29 cellular contexts compared by ENCODE assay signal in genomic region chr4:3365871-3366842, GRCh38.
DNase-seq lines count a peak whose midpoint lies in the region; ATAC-seq and TF ChIP-seq lines count a peak whose summit lies in the region.
"Had no signal": no experiment of that assay in that cellular context is flagged by ENCODE, and none has a peak within 500 bp of the region (broad histone marks: within the 10 kb centered on the region; RNA-seq: fewer than 3 reads in every experiment).

No MANE protein-coding gene starts in this region.

- WGBS in lung, 2 donors, result 93 to 94% methylated on average over 30 of the region's 30 CpGs

- DNase-seq in right atrium auricular region (ENCODE audit: low spot score), result peak; percentile 49
- DNase-seq in Right ventricle myocardium superior, result no peak
- DNase-seq in lung (ENCODE audit: low spot score), result peak; percentile 25
- DNase-seq in T1000 (lab: John Stamatoyannopoulos, UW), result no peak
- no peak for DNase-seq in RPMI8226
- no peak for DNase-seq in GOT3 (lab: John Stamatoyannopoulos, UW)
- DNase-seq in posterior vena cava (ENCODE audit: low spot score), result no peak
- DNase-seq: activated CD4-positive, alpha-beta memory T cell treated with anti-CD3 and anti-CD28 coated beads, Interleukin-2, amount 10 ng/mL, durations not matched to agents 7 days and 5 days; activated effector memory CD4-positive, alpha-beta T cell treated with anti-CD3 and anti-CD28 coated beads, Interleukin-2, amount 50 U/mL, for 16 hours; activated T-cell treated with anti-CD3 and anti-CD28 coated beads, Interleukin-2, amount 50 U/mL, for 1 hour; dorsolateral prefrontal cortex; IMR-90; lower lobe of right lung; NCI-H1092; NCI-H1694 treated with DMSO at 0.1 percent for 48 hours; NCI-H2171 treated with DMSO at 0.1 percent for 48 hours; NCI-H524 treated with DMSO at 0.1 percent for 48 hours; NK-92 treated with Interleukin-12 subunit alpha and Interleukin-12 subunit beta, amount 100 ng/mL, for 24 hours; PC-9; SIG-M5; thyroid gland had no signal

- no peak overlapping the region for H3K4me3 ChIP-seq in right atrium auricular region
- no peak overlapping the region for H3K4me3 ChIP-seq in lung
- H3K4me3 ChIP-seq: dorsolateral prefrontal cortex, GM23338, lower lobe of right lung, neural progenitor cell, PC-9, thyroid gland had no signal

- H3K27ac Mint-ChIP-seq in dendritic cell treated with granulocyte-macrophage colony-stimulating factor and Interleukin-4, amounts not matched to agents 40 ng/mL and 50 ng/mL, for 4 days, result peak overlapping the region; percentile 14
- H3K27ac Mint-ChIP-seq: activated CD4-positive, alpha-beta memory T cell treated with anti-CD3 and anti-CD28 coated beads, Interleukin-2, amount 10 ng/mL, durations not matched to agents 7 days and 5 days; B cell; GM23338; neural progenitor cell; progenitor cell of endocrine pancreas; stimulated activated naive CD8-positive, alpha-beta T cell treated with anti-CD3 and anti-CD28 coated beads, Interleukin-15, Interleukin-2, amounts not matched to agents 100 ng/mL and 50 ng/mL, for 24 hours had no signal

- H3K27ac ChIP-seq in right atrium auricular region (no peak overlapping the region), lung (ENCODE audit: low read depth in 1 of 2, low read length in 1 of 2) (no peak overlapping the region)
- H3K27ac ChIP-seq: lower lobe of right lung, neural progenitor cell, PC-9, thyroid gland had no signal

- intact Hi-C loops in Right ventricle myocardium superior (cut with DNase I), result no loop called here
- intact Hi-C loops in dendritic cell treated with granulocyte-macrophage colony-stimulating factor and Interleukin-4, amounts not matched to agents 40 ng/mL and 50 ng/mL, for 4 days (cut with micrococcal nuclease), result no loop called here
- intact Hi-C loops in posterior vena cava (cut with DNase I), result no loop called here

- H3K9me3 ChIP-seq in right atrium auricular region (no peaks in the 10 kb centered on the region), lung (ENCODE audit: control insufficient read depth in 2 of 2, insufficient read depth in 1 of 2, low read length in 1 of 2) (no peaks in the 10 kb centered on the region)
- H3K9me3 ChIP-seq: lower lobe of right lung, thyroid gland had no signal

- H3K4me1 ChIP-seq in right atrium auricular region (peaks cover 0 to 26% of the 10 kb centered on the region in 2 donors), lung (ENCODE audit: control insufficient read depth in 2 of 2, insufficient read depth in 2 of 2, low read length in 2 of 2) (peaks cover 10 to 20% of the 10 kb centered on the region in 2 donors)

- H3K4me1 Mint-ChIP-seq in dendritic cell treated with granulocyte-macrophage colony-stimulating factor and Interleukin-4, amounts not matched to agents 40 ng/mL and 50 ng/mL, for 4 days (ENCODE audit: low read depth), result peaks cover 69% of the 10 kb centered on the region

- TF ChIP-seq CTCF in right atrium auricular region (IDR thresholded peaks at IDR 0.05) (no peak), lung (IDR thresholded peaks at IDR 0.05; ENCODE audit: control extremely low read depth, extremely low read depth) (no peak)

- no peaks in the 10 kb centered on the region for H3K36me3 Mint-ChIP-seq in dendritic cell treated with granulocyte-macrophage colony-stimulating factor and Interleukin-4, amounts not matched to agents 40 ng/mL and 50 ng/mL, for 4 days (ENCODE audit: low read depth)
- H3K36me3 Mint-ChIP-seq: neural progenitor cell had no signal

- ATAC-seq in Right ventricle myocardium superior (ENCODE audit: poor library complexity) (no peak), lung (ENCODE audit: insufficient read depth, low FRiP score) (no peak)
- ATAC-seq: activated CD4-positive, CD25-positive, alpha-beta regulatory T cell treated with anti-CD3 and anti-CD28 coated beads, Interleukin-2, amount 50 U/mL, for 24 hours; lower lobe of right lung had no signal

- no peaks in the 10 kb centered on the region for H3K27me3 ChIP-seq in right atrium auricular region
- H3K27me3 ChIP-seq in lung (ENCODE audit: control insufficient read depth, insufficient read depth), result no peaks in the 10 kb centered on the region
- H3K27me3 ChIP-seq: thyroid gland had no signal

- no peak overlapping the region for H3K4me3 Mint-ChIP-seq in dendritic cell treated with granulocyte-macrophage colony-stimulating factor and Interleukin-4, amounts not matched to agents 40 ng/mL and 50 ng/mL, for 4 days
- H3K4me3 Mint-ChIP-seq: activated CD4-positive, alpha-beta memory T cell treated with anti-CD3 and anti-CD28 coated beads, Interleukin-2, amount 10 ng/mL, durations not matched to agents 7 days and 5 days; B cell; central memory CD8-positive, alpha-beta T cell; GM23338; stimulated activated naive CD8-positive, alpha-beta T cell treated with anti-CD3 and anti-CD28 coated beads, Interleukin-15, Interleukin-2, amounts not matched to agents 100 ng/mL and 50 ng/mL, for 24 hours had no signal

- no peaks in the 10 kb centered on the region for H3K9me3 Mint-ChIP-seq in dendritic cell treated with granulocyte-macrophage colony-stimulating factor and Interleukin-4, amounts not matched to agents 40 ng/mL and 50 ng/mL, for 4 days
- H3K9me3 Mint-ChIP-seq: activated CD4-positive, alpha-beta memory T cell treated with anti-CD3 and anti-CD28 coated beads, Interleukin-2, amount 10 ng/mL, durations not matched to agents 7 days and 5 days; central memory CD8-positive, alpha-beta T cell; GM23338; neural progenitor cell; stimulated activated naive CD8-positive, alpha-beta T cell treated with anti-CD3 and anti-CD28 coated beads, Interleukin-15, Interleukin-2, amounts not matched to agents 100 ng/mL and 50 ng/mL, for 24 hours had no signal

- H3K27me3 Mint-ChIP-seq in dendritic cell treated with granulocyte-macrophage colony-stimulating factor and Interleukin-4, amounts not matched to agents 40 ng/mL and 50 ng/mL, for 4 days, result peaks cover 64% of the 10 kb centered on the region

- H3K36me3 ChIP-seq in right atrium auricular region, result no peaks in the 10 kb centered on the region
- no peaks in the 10 kb centered on the region for H3K36me3 ChIP-seq in lung (ENCODE audit: control insufficient read depth in 2 of 2, insufficient read depth in 2 of 2, low read length in 2 of 2)
- H3K36me3 ChIP-seq: lower lobe of right lung, neural progenitor cell, thyroid gland had no signal

Comparison
In these comparisons a context has a peak if more than half of its experiments do, and no peak if none do; other contexts are left out.
1. DNase-seq: peak in right atrium auricular region (single experiment) and lung (single experiment); none in Right ventricle myocardium superior (single experiment), T1000 (single experiment), RPMI8226 (single experiment), GOT3 (single experiment) and posterior vena cava (single experiment).